In the genomic region with DNA sequence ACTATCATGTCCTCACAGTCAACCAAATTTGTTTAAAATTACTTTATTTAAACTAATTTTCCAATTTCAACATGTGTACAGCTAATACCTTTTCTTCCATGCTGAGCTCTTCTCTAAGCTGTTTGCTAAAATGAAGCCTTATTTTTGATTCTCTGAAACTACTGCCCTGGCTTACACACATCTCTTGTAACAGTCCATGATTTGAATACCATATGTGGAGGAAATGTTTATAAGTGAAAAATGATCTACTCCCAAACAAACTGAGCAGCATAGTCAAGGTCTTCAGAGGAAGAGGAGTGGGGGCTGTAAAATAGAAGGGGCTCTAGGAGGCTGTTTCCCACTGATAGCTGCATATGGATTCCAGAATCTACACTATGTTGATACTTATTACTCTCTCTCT, we compare ENCODE assay signal across 34 cellular contexts.
"Had no signal": no experiment of that assay in that cellular context is flagged by ENCODE, and none has a peak within 500 bp of the region (broad histone marks: within the 10 kb centered on the region; RNA-seq: fewer than 3 reads in every experiment).

No MANE protein-coding gene starts in this region.

- H3K9ac ChIP-seq: KMS-11 had no signal

- H3K4me2 ChIP-seq: KMS-11 had no signal

- H3K27ac ChIP-seq: KMS-11 had no signal

- DNase-seq: Kasumi-1, MG63, MM.1S, MV-4-11, NCI-H1048, NCI-H1092, NCI-H1092 treated with DMSO at 0.1 percent for 48 hours, NCI-H1105, NCI-H1105 treated with DMSO at 0.1 percent for 48 hours, NCI-H1417, NCI-H1417 treated with DMSO at 0.1 percent for 48 hours, NCI-H1436, NCI-H1436 treated with DMSO at 0.1 percent for 48 hours, NCI-H146, NCI-H1694, NCI-H1694 treated with DMSO at 0.1 percent for 48 hours, NCI-H187, NCI-H187 treated with DMSO at 0.1 percent for 48 hours, NCI-H1930, NCI-H2029, NCI-H2029 treated with DMSO at 0.1 percent for 48 hours, NCI-H2081, NCI-H2081 treated with DMSO at 0.1 percent for 48 hours, NCI-H2107, NCI-H2171, NCI-H2171 treated with DMSO at 0.1 percent for 48 hours, NCI-H2227 treated with DMSO at 0.1 percent for 48 hours, NCI-H226, NCI-H345, NCI-H446, NCI-H446 treated with DMSO at 0.1 percent for 48 hours, NCI-H510A, NCI-H510A treated with DMSO at 0.1 percent for 48 hours had no signal

- H3K9me3 ChIP-seq: MG63 had no signal

- H3K4me3 ChIP-seq: MG63 had no signal

- H3K27me3 ChIP-seq: MG63 had no signal

- H3K36me3 ChIP-seq: MG63 had no signal
